In genomic region chr7:120996333-120996982, GRCh38 we compare ENCODE assay signal across 8 cellular contexts. TPM values are rescaled to one million over a fixed set of nuclear protein-coding genes. Genes with fewer than 3 reads are reported as not detected.
DNase-seq lines count a peak whose midpoint lies in the region; ATAC-seq, FAIRE-seq and TF ChIP-seq lines count a peak whose summit lies in the region.

No MANE protein-coding gene starts in this region.

- H3K9ac ChIP-seq in OCI-LY3 (ENCODE audit: low read length) (no peak overlapping the region), endothelial cell of umbilical vein (replicated peaks; ENCODE audit: extremely low read depth, insufficient read depth, low read length) (no peak overlapping the region)

- no peaks in the 10 kb centered on the region for H3K9me1 ChIP-seq in endothelial cell of umbilical vein (replicated peaks; ENCODE audit: control insufficient read depth, extremely low read depth, insufficient read depth, low read length)

- H3K79me2 ChIP-seq in OCI-LY3 (ENCODE audit: low read length), result no peaks in the 10 kb centered on the region
- no peaks in the 10 kb centered on the region for H3K79me2 ChIP-seq in endothelial cell of umbilical vein (ENCODE audit: control insufficient read depth, insufficient read depth, low read length)
- peaks cover 66% of the 10 kb centered on the region for H3K79me2 ChIP-seq in osteoblast (ENCODE audit: insufficient read depth, low read length)

- H3K9me3 ChIP-seq in OCI-LY3 (ENCODE audit: insufficient read depth, low read length) (no peaks in the 10 kb centered on the region), endothelial cell of umbilical vein (replicated peaks; ENCODE audit: control insufficient read depth, insufficient read depth, low read length) (no peaks in the 10 kb centered on the region), osteoblast (ENCODE audit: low read depth, low read length) (no peaks in the 10 kb centered on the region)

- TF ChIP-seq CTCF in OCI-LY3 (IDR thresholded peaks at IDR 0.05; ENCODE audit: low read depth, low read length) (no peak), endothelial cell of umbilical vein (IDR thresholded peaks at IDR 0.05; ENCODE audit: extremely low read depth in 1 of 2, insufficient read depth in 1 of 2, low read depth in 1 of 2, low read length in 2 of 2) (no peak), nephron (IDR thresholded peaks at IDR 0.05; ENCODE audit: unreplicated experiment in 3 of 3) (no peak), osteoblast (IDR thresholded peaks at IDR 0.05; ENCODE audit: extremely low read depth, low read depth, low read length) (no peak)

- H3K27ac Mint-ChIP-seq in nephron, result peak overlapping the region; percentile 29 to 81 (median 66)

- H3K4me3 Mint-ChIP-seq in nephron, result peak overlapping the region in 2 of 3 experiments; percentile 5 to 6

- intact Hi-C loops in endothelial cell of umbilical vein (cut with micrococcal nuclease), result no loop called here

- BruUV-seq in endothelial cell of umbilical vein (replicated peaks; lab: Mats Ljungman, UMichigan), result no TSS peak

- H3K27ac ChIP-seq in OCI-LY3 (ENCODE audit: low read length), result no peak overlapping the region
- H3K27ac ChIP-seq in endothelial cell of umbilical vein (ENCODE audit: insufficient read depth, low read depth, low read length), result no peak overlapping the region
- no peak overlapping the region for H3K27ac ChIP-seq in osteoblast (ENCODE audit: low read depth, low read length)

- H3K4me3 ChIP-seq in OCI-LY3 (ENCODE audit: low read length), result no peak overlapping the region
- no peak overlapping the region for H3K4me3 ChIP-seq in endothelial cell of umbilical vein (replicated peaks in 1 of 3; ENCODE audit: insufficient read depth in 1 of 3, low read depth in 1 of 3, low read length in 3 of 3)
- H3K4me3 ChIP-seq in osteoblast (ENCODE audit: insufficient read depth, low read length), result no peak overlapping the region

- dilution Hi-C loops in endothelial cell of umbilical vein (cut with MboI; ENCODE audit: extremely low pct_ligation_motif_present, low sequenced_read_pairs), result loop anchor here (25.0 kb wide), 1 partner anchor 91 kb away; no protein-coding TSS in a partner anchor

- H3K4me1 Mint-ChIP-seq in nephron, result peaks cover 60% of the 10 kb centered on the region

- H3K36me3 Mint-ChIP-seq in nephron (ENCODE audit: low read depth), result peaks cover 19% of the 10 kb centered on the region

- CTCF ChIA-PET in endothelial cell of umbilical vein (lab: Charles Lee), result interaction anchor here (1.0 to 7.6 kb wide), 7 partner anchors 9 to 112 kb away, joined by 3 to 71 read pairs (median 5); partner anchors contain the start of gene CPED1

- peak overlapping the region; percentile 30; the same call in 1 of the 2 replicates for H3K4me2 ChIP-seq in OCI-LY3 (ENCODE audit: low read length)
- H3K4me2 ChIP-seq in endothelial cell of umbilical vein (ENCODE audit: insufficient read depth, low read length), result no peak overlapping the region
- H3K4me2 ChIP-seq in osteoblast (ENCODE audit: insufficient read depth, low read length), result no peak overlapping the region

- peak; percentile 54 for FAIRE-seq in endothelial cell of umbilical vein (lab: Jason Lieb, UNC)

- ATAC-seq in GM21529 (IDR thresholded peaks at IDR 0.05; ENCODE audit: unreplicated experiment) (peak; percentile 66), HG02840 (IDR thresholded peaks at IDR 0.05; ENCODE audit: low FRiP score, unreplicated experiment) (no peak)
- ATAC-seq in activated CD4-positive, CD25-positive, alpha-beta regulatory T cell treated with anti-CD3 and anti-CD28 coated beads, Interleukin-2, amount 50 U/mL, for 24 hours, result no peak

- H3K4me1 ChIP-seq in OCI-LY3 (ENCODE audit: low read length) (peaks cover 24% of the 10 kb centered on the region), endothelial cell of umbilical vein (ENCODE audit: control insufficient read depth, extremely low read depth, insufficient read depth, low read length) (peaks cover 6% of the 10 kb centered on the region), osteoblast (ENCODE audit: insufficient read depth, low read length) (peaks cover 42% of the 10 kb centered on the region)

- no peaks in the 10 kb centered on the region for H3K9me3 Mint-ChIP-seq in nephron

- POLR2A ChIA-PET in endothelial cell of umbilical vein (lab: Charles Lee), result interaction anchor here (0.7 kb wide), 1 partner anchor 85 kb away, joined by 3 read pairs; no protein-coding TSS in a partner anchor

- no peak for TF ChIP-seq POLR2A in endothelial cell of umbilical vein (IDR thresholded peaks at IDR 0.05; ENCODE audit: low read depth, low read length)

- H3K27me3 ChIP-seq in OCI-LY3 (ENCODE audit: low read depth, low read length) (peaks cover 35% of the 10 kb centered on the region), endothelial cell of umbilical vein (ENCODE audit: control insufficient read depth in 2 of 2, insufficient read depth in 2 of 2, low read length in 2 of 2) (peaks cover under 1 to 2% of the 10 kb centered on the region in 2 experiments), osteoblast (ENCODE audit: insufficient read depth, low read length) (no peaks in the 10 kb centered on the region)

- DNase-seq in DMS53 treated with DMSO at 0.1 percent for 48 hours (lab: John Stamatoyannopoulos, UW; ENCODE audit: unreplicated experiment) (peak; percentile 35), endothelial cell of umbilical vein (ENCODE audit: low read depth, low spot score) (peak; percentile 85), osteoblast (ENCODE audit: insufficient read length, low spot score, missing footprints) (no peak)

- no peaks in the 10 kb centered on the region for H3K27me3 Mint-ChIP-seq in nephron (ENCODE audit: low read depth)

- no peaks in the 10 kb centered on the region for H4K20me1 ChIP-seq in OCI-LY3 (ENCODE audit: insufficient read depth, low read length)
- no peaks in the 10 kb centered on the region for H4K20me1 ChIP-seq in endothelial cell of umbilical vein (replicated peaks; ENCODE audit: control insufficient read depth, extremely low read depth, insufficient read depth, low read length)
- H4K20me1 ChIP-seq in osteoblast (ENCODE audit: insufficient read depth, low read length), result no peaks in the 10 kb centered on the region

- H2AFZ ChIP-seq in OCI-LY3 (ENCODE audit: low read depth, low read length), result no peak overlapping the region
- no peak overlapping the region for H2AFZ ChIP-seq in endothelial cell of umbilical vein (ENCODE audit: low read depth, low read length)
- no peak overlapping the region for H2AFZ ChIP-seq in osteoblast (ENCODE audit: low read length)

- H3K36me3 ChIP-seq in OCI-LY3 (replicated peaks; ENCODE audit: low read depth, low read length) (no peaks in the 10 kb centered on the region), endothelial cell of umbilical vein (ENCODE audit: control insufficient read depth in 2 of 2, extremely low read depth in 1 of 2, insufficient read depth in 2 of 2, low read length in 2 of 2) (no peaks in the 10 kb centered on the region), osteoblast (ENCODE audit: insufficient read depth, low read length) (no peaks in the 10 kb centered on the region)

TF ChIP-seq in endothelial cell of umbilical vein, 7 proteins besides CTCF, POLR2A, EP300 and RAD21:
- no peak for TF ChIP-seq JUN (IDR thresholded peaks at IDR 0.05; ENCODE audit: borderline replicate concordance, insufficient read depth, insufficient read length, low read depth)
- TF ChIP-seq MYC (IDR thresholded peaks at IDR 0.05; ENCODE audit: low read depth, low read length), result no peak
- TF ChIP-seq EZH2 (IDR thresholded peaks at IDR 0.05; ENCODE audit: borderline replicate concordance, low read depth, low read length, severe bottlenecking), result no peak
- no peak for TF ChIP-seq POLR2AphosphoS5 (IDR thresholded peaks at IDR 0.05; ENCODE audit: insufficient read depth, low read depth, low read length)
- TF ChIP-seq MAX (IDR thresholded peaks at IDR 0.05; ENCODE audit: insufficient read depth, insufficient read length), result no peak
- no peak for TF ChIP-seq GATA2 (IDR thresholded peaks at IDR 0.05; ENCODE audit: insufficient read depth, insufficient read length, low read depth, low read length)
- no peak for TF ChIP-seq FOS (IDR thresholded peaks at IDR 0.05; ENCODE audit: borderline replicate concordance, insufficient read depth, low read length)
TF ChIP-seq in endothelial cell of umbilical vein: peak in this region for 0.

RNA-seq across cellular contexts. Expression of gene CPED1, which starts 7.9 kb away (rescaled TPM):
- 0.22 and 0.32 TPM in 2 replicates for total RNA-seq in endothelial cell of umbilical vein
- 0.19 and 3.0 TPM in 2 replicates for polyA plus RNA-seq in endothelial cell of umbilical vein
- polyA plus RNA-seq in endothelial cell of umbilical vein (2011; cell fraction: cytosol; rRNA removed), result 0.20 and 0.22 TPM in 2 replicates
- 0.58 and 2.6 TPM in 2 replicates for polyA plus RNA-seq in endothelial cell of umbilical vein (2011; cell fraction: nucleus; rRNA removed)
- 0.10 and 0.46 TPM in 2 replicates for polyA plus RNA-seq in endothelial cell of umbilical vein (2012)
- 2.3 and 3.1 TPM in 2 replicates for polyA minus RNA-seq in endothelial cell of umbilical vein
- polyA minus RNA-seq in endothelial cell of umbilical vein (2011; cell fraction: cytosol; rRNA and poly(A)+ RNA removed), result 1.0 TPM
- polyA minus RNA-seq in endothelial cell of umbilical vein (2011; cell fraction: nucleus; rRNA and poly(A)+ RNA removed), result 1.2 and 1.6 TPM in 2 replicates
- 30.8 and 37.4 TPM in 2 replicates for total RNA-seq in osteoblast

RNA-seq across cellular contexts. Expression of gene ING3, which starts 45.9 kb away (rescaled TPM):
- total RNA-seq in endothelial cell of umbilical vein (19.4 and 19.6 TPM in 2 replicates), osteoblast (16.6 and 17.7 TPM in 2 replicates)
- polyA plus RNA-seq in endothelial cell of umbilical vein, result 4.6 and 8.7 TPM in 2 replicates
- 11.4 and 11.9 TPM in 2 replicates for polyA plus RNA-seq in endothelial cell of umbilical vein (2011; cell fraction: cytosol; rRNA removed)
- polyA plus RNA-seq in endothelial cell of umbilical vein (2011; cell fraction: nucleus; rRNA removed), result 22.2 and 39.3 TPM in 2 replicates
- polyA plus RNA-seq in endothelial cell of umbilical vein (2012), result 13.2 and 17.1 TPM in 2 replicates
- 6.8 and 13.3 TPM in 2 replicates for polyA minus RNA-seq in endothelial cell of umbilical vein
- 7.0 TPM for polyA minus RNA-seq in endothelial cell of umbilical vein (2011; cell fraction: cytosol; rRNA and poly(A)+ RNA removed)
- 24.9 and 41.1 TPM in 2 replicates for polyA minus RNA-seq in endothelial cell of umbilical vein (2011; cell fraction: nucleus; rRNA and poly(A)+ RNA removed)

Comparison
In these comparisons a context has a peak if more than half of its experiments do, and no peak if none do; other contexts are left out.
1. RNA of gene CPED1, which starts 7.9 kb away (total RNA-seq): 30.8 to 37.4 TPM in osteoblast; 0.22 to 0.32 TPM in endothelial cell of umbilical vein; every median in the first group is over 10 times any median in the second.